Comparison of ENCODE assay signal across 17 cellular contexts in the genomic region with DNA sequence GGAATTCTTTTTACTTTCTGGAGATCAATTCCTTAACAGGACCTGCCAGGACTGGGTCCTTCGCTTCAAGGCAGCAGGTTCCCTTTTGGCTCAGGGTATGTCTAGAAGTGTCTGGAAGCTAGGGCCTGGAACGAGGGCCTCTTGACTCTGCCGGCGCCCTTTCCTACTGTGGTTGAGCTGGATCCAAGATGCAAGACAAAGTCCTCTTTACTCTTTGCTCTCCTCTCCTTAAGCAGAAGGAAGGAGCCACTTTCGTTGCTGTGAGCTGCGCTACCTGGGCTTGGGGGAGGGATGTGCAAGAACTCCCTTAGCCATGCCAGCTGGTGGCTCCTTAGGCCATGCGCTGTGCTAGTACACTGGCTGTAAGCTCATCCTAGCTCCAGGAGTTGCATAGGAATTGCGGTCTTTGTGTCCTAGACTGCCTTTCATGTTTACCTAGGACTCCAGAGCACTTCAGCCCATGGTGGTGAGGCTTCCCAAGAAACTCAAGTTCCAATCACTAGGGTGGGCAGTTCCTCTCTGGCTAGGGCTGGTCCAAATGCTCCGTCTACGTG. TPM values are rescaled to one million over a fixed set of nuclear protein-coding genes. Genes with fewer than 3 reads are reported as not detected.
DNase-seq lines count a peak whose midpoint lies in the region; TF ChIP-seq lines count a peak whose summit lies in the region.
"Had no signal": no experiment of that assay in that cellular context is flagged by ENCODE, and none has a peak within 500 bp of the region (broad histone marks: within the 10 kb centered on the region; RNA-seq: fewer than 3 reads in every experiment).

No MANE protein-coding gene starts in this region.

- no peaks in the 10 kb centered on the region for H3K36me3 Mint-ChIP-seq in activated naive CD4-positive, alpha-beta T cell treated with anti-CD3 and anti-CD28 coated beads, Interleukin-2, amount 10 ng/mL, durations not matched to agents 7 days and 5 days
- H3K36me3 Mint-ChIP-seq in activated naive CD4-positive, alpha-beta T cell treated with anti-CD3 and anti-CD28 coated beads for 36 hours (ENCODE audit: low read depth) = peaks cover 7% of the 10 kb centered on the region

- H3K4me3 ChIP-seq in H7 (ENCODE audit: insufficient read depth, low read depth, low read length) = no peak overlapping the region
- H3K4me3 ChIP-seq in coronary artery = no peak overlapping the region
- H3K4me3 ChIP-seq: right atrium auricular region, uterus had no signal

- H3K4me3 Mint-ChIP-seq in activated naive CD4-positive, alpha-beta T cell treated with anti-CD3 and anti-CD28 coated beads, Interleukin-2, amount 10 ng/mL, durations not matched to agents 7 days and 5 days = no peak overlapping the region
- H3K4me3 Mint-ChIP-seq in activated naive CD4-positive, alpha-beta T cell treated with anti-CD3 and anti-CD28 coated beads for 36 hours = no peak overlapping the region
- H3K4me3 Mint-ChIP-seq: stimulated activated naive CD8-positive, alpha-beta T cell treated with anti-CD3 and anti-CD28 coated beads, Interleukin-15, amount 100 ng/mL, for 72 hours had no signal

- no peaks in the 10 kb centered on the region; the same call in 1 of the 2 replicates for H3K27me3 ChIP-seq in H7 (ENCODE audit: control insufficient read depth, insufficient read depth, low read length)
- H3K27me3 ChIP-seq: foreskin keratinocyte, right atrium auricular region, uterus had no signal

- H3K27me3 Mint-ChIP-seq in activated naive CD4-positive, alpha-beta T cell treated with anti-CD3 and anti-CD28 coated beads, Interleukin-2, amount 10 ng/mL, durations not matched to agents 7 days and 5 days = peaks cover 6% of the 10 kb centered on the region
- H3K27me3 Mint-ChIP-seq in activated naive CD4-positive, alpha-beta T cell treated with anti-CD3 and anti-CD28 coated beads for 36 hours (ENCODE audit: low read depth) = no peaks in the 10 kb centered on the region
- H3K27me3 Mint-ChIP-seq: stimulated activated naive CD8-positive, alpha-beta T cell treated with anti-CD3 and anti-CD28 coated beads, Interleukin-15, amount 100 ng/mL, for 72 hours had no signal

- H3K27ac Mint-ChIP-seq in activated naive CD4-positive, alpha-beta T cell treated with anti-CD3 and anti-CD28 coated beads, Interleukin-2, amount 10 ng/mL, durations not matched to agents 7 days and 5 days = peak overlapping the region; percentile 68
- H3K27ac Mint-ChIP-seq in activated naive CD4-positive, alpha-beta T cell treated with anti-CD3 and anti-CD28 coated beads for 36 hours = no peak overlapping the region
- H3K27ac Mint-ChIP-seq: stimulated activated naive CD8-positive, alpha-beta T cell treated with anti-CD3 and anti-CD28 coated beads, Interleukin-15, amount 100 ng/mL, for 72 hours had no signal

- H3K9me3 Mint-ChIP-seq in activated naive CD4-positive, alpha-beta T cell treated with anti-CD3 and anti-CD28 coated beads, Interleukin-2, amount 10 ng/mL, durations not matched to agents 7 days and 5 days = no peaks in the 10 kb centered on the region
- H3K9me3 Mint-ChIP-seq in activated naive CD4-positive, alpha-beta T cell treated with anti-CD3 and anti-CD28 coated beads for 36 hours = no peaks in the 10 kb centered on the region
- H3K9me3 Mint-ChIP-seq: stimulated activated naive CD8-positive, alpha-beta T cell treated with anti-CD3 and anti-CD28 coated beads, Interleukin-15, amount 100 ng/mL, for 72 hours had no signal

- intact Hi-C loops in activated naive CD4-positive, alpha-beta T cell treated with anti-CD3 and anti-CD28 coated beads for 36 hours (cut with micrococcal nuclease) = no loop called here

- CTCF ChIA-PET in activated naive CD4-positive, alpha-beta T cell treated with anti-CD3 and anti-CD28 coated beads, Interleukin-2, amount 10 ng/mL, durations not matched to agents 7 days and 5 days (lab: Charles Lee) = interaction anchor here (0.8 to 1.2 kb wide), 3 partner anchors 10 to 234 kb away, joined by 3 to 6 read pairs (median 3); a partner anchor contains a TSS
- CTCF ChIA-PET in activated naive CD4-positive, alpha-beta T cell treated with anti-CD3 and anti-CD28 coated beads for 36 hours (lab: Charles Lee) = interaction anchor here (0.7 kb wide), 1 partner anchor 197 kb away, joined by 3 read pairs; no protein-coding TSS in a partner anchor

- DNase-seq in activated naive CD4-positive, alpha-beta T cell treated with anti-CD3 and anti-CD28 coated beads, Interleukin-2, amount 10 ng/mL, durations not matched to agents 7 days and 5 days = peak; percentile 14
- no peak for DNase-seq in activated naive CD4-positive, alpha-beta T cell treated with anti-CD3 and anti-CD28 coated beads for 36 hours
- DNase-seq in H7 = peak; percentile 28
- peak; percentile 58 for DNase-seq in coronary artery (ENCODE audit: low spot score)
- DNase-seq in iPS-NIHi11 (ENCODE audit: low spot score) = no peak
- no peak for DNase-seq in NCI-H2107 (lab: John Stamatoyannopoulos, UW)
- no peak for DNase-seq in T1000 (lab: John Stamatoyannopoulos, UW)
- DNase-seq in DMS 273 treated with DMSO at 0.1 percent for 48 hours (lab: John Stamatoyannopoulos, UW) = no peak
- DNase-seq: activated naive CD4-positive, alpha-beta T cell; COR-L47; foreskin keratinocyte; NCI-H2227 treated with DMSO at 0.1 percent for 48 hours; occipital lobe; stimulated activated naive CD8-positive, alpha-beta T cell treated with anti-CD3 and anti-CD28 coated beads, Interleukin-15, amount 100 ng/mL, for 72 hours; uterus had no signal

- peaks cover 22% of the 10 kb centered on the region for H3K4me1 Mint-ChIP-seq in activated naive CD4-positive, alpha-beta T cell treated with anti-CD3 and anti-CD28 coated beads, Interleukin-2, amount 10 ng/mL, durations not matched to agents 7 days and 5 days
- H3K4me1 Mint-ChIP-seq in activated naive CD4-positive, alpha-beta T cell treated with anti-CD3 and anti-CD28 coated beads for 36 hours (ENCODE audit: low read depth) = peaks cover 4% of the 10 kb centered on the region

- TF ChIP-seq CTCF in coronary artery (IDR thresholded peaks at IDR 0.05) = no peak

- no peaks in the 10 kb centered on the region for H3K36me3 ChIP-seq in H7 (replicated peaks; ENCODE audit: control insufficient read depth, insufficient read depth, low read length)
- H3K36me3 ChIP-seq: right atrium auricular region, uterus had no signal

- H3K27ac ChIP-seq in coronary artery = no peak overlapping the region
- H3K27ac ChIP-seq: foreskin keratinocyte, right atrium auricular region, uterus had no signal

RNA-seq across cellular contexts. Expression of a gene that starts 18.1 kb away (rescaled TPM):
- total RNA-seq in activated naive CD4-positive, alpha-beta T cell treated with anti-CD3 and anti-CD28 coated beads for 36 hours = 10 to 100 TPM in 1 of 2 experiments, 1 to 10 TPM in 1; 9.3 to 11.0 TPM
- total RNA-seq in H7 (2014; rRNA removed; shearing (Covaris generic)) = 3.7 and 4.1 TPM in 2 replicates
- total RNA-seq: LHCN-M2 had no signal

Comparison
In these comparisons a context has a peak if more than half of its experiments do, and no peak if none do; other contexts are left out.
1. DNase-seq: peak in activated naive CD4-positive, alpha-beta T cell treated with anti-CD3 and anti-CD28 coated beads, Interleukin-2, amount 10 ng/mL, durations not matched to agents 7 days and 5 days (single experiment), H7 (single experiment) and coronary artery (single experiment); none in activated naive CD4-positive, alpha-beta T cell treated with anti-CD3 and anti-CD28 coated beads for 36 hours (single experiment), iPS-NIHi11 (single experiment), NCI-H2107 (single experiment), T1000 (single experiment) and DMS 273 treated with DMSO at 0.1 percent for 48 hours (single experiment).